Comparison of ENCODE assay signal across 8 cellular contexts in genomic region chr1:8815582-8816285, GRCh38. TPM values are rescaled to one million over a fixed set of nuclear protein-coding genes. Genes with fewer than 3 reads are reported as not detected.
DNase-seq lines count a peak whose midpoint lies in the region; ATAC-seq and TF ChIP-seq lines count a peak whose summit lies in the region.

No MANE protein-coding gene starts in this region.

- POLR2A ChIA-PET in A673 (lab: Charles Lee; ENCODE audit: low non-redundant PET) (no interaction called here), T-cell (lab: Charles Lee) (interaction anchor here in 1 of 2 donors (0.6 kb wide), 1 partner anchor 373 kb away, joined by 5 read pairs; no protein-coding TSS in a partner anchor)

- H3K4me1 ChIP-seq in A673 (ENCODE audit: insufficient read depth, low read length, poor library complexity, severe bottlenecking) = peaks cover 37% of the 10 kb centered on the region

- H3K4me3 ChIP-seq in A673 (ENCODE audit: low read depth, low read length, poor library complexity, severe bottlenecking) (peak overlapping the region; percentile 96), H7 (ENCODE audit: insufficient read depth, low read depth, low read length) (peak overlapping the region; percentile 80), fibroblast of the aortic adventitia (ENCODE audit: low read depth, low read length) (peak overlapping the region; percentile 89)

- H3K27ac Mint-ChIP-seq in T-cell = peak overlapping the region; percentile 77 to 89
- peak overlapping the region; percentile 96 for H3K27ac Mint-ChIP-seq in progenitor cell of endocrine pancreas

- TF ChIP-seq CTCF in A673 (conservative IDR thresholded peaks at IDR 0.05; ENCODE audit: low read depth, low read length) (no peak), fibroblast of the aortic adventitia (IDR thresholded peaks at IDR 0.05; ENCODE audit: insufficient read depth, low read length) (no peak), progenitor cell of endocrine pancreas (IDR thresholded peaks at IDR 0.05; ENCODE audit: unreplicated experiment) (no peak)

- no peaks in the 10 kb centered on the region for H3K9me3 ChIP-seq in A673 (ENCODE audit: low read depth, low read length, poor library complexity, severe bottlenecking)

- H3K9me3 Mint-ChIP-seq in T-cell = no peaks in the 10 kb centered on the region
- no peaks in the 10 kb centered on the region for H3K9me3 Mint-ChIP-seq in progenitor cell of endocrine pancreas (ENCODE audit: low read depth)

- H3K36me3 Mint-ChIP-seq in T-cell (no peaks in the 10 kb centered on the region), progenitor cell of endocrine pancreas (ENCODE audit: insufficient read depth) (no peaks in the 10 kb centered on the region)

- DNase-seq in A673 (ENCODE audit: low spot score) = peak; percentile 34
- no peak for DNase-seq in H7
- no peak for DNase-seq in T-cell
- DNase-seq in fibroblast of the aortic adventitia (ENCODE audit: low read depth) = peak; percentile 50
- no peak for DNase-seq in progenitor cell of endocrine pancreas (ENCODE audit: low spot score, unreplicated experiment)
- DNase-seq in NK-92 (lab: John Stamatoyannopoulos, UW; ENCODE audit: unreplicated experiment) = no peak

- CTCF ChIA-PET in A673 (lab: Charles Lee) (interaction anchor here (0.6 to 1.5 kb wide), 3 partner anchors 33 to 911 kb away, joined by 6 to 10 read pairs (median 7); no protein-coding TSS in a partner anchor), T-cell (lab: Charles Lee) (interaction anchor here in 1 of 2 donors (0.6 kb wide), 1 partner anchor 436 kb away, joined by 3 read pairs; no protein-coding TSS in a partner anchor)

- no peak for ATAC-seq in T-cell (replicated peaks in 1 of 4)
- ATAC-seq in GM19395 (IDR thresholded peaks at IDR 0.05; ENCODE audit: unreplicated experiment) = no peak
- no peak for ATAC-seq in HG02678 (IDR thresholded peaks at IDR 0.05; ENCODE audit: unreplicated experiment)

- H3K27me3 Mint-ChIP-seq in T-cell (peaks cover 0 to 3% of the 10 kb centered on the region in 2 donors), progenitor cell of endocrine pancreas (no peaks in the 10 kb centered on the region)

- intact Hi-C loops in A673 (cut with micrococcal nuclease; ENCODE audit: unreplicated experiment) = no loop called here

- H3K36me3 ChIP-seq in A673 (ENCODE audit: insufficient read depth, low read length, poor library complexity, severe bottlenecking) = no peaks in the 10 kb centered on the region
- H3K36me3 ChIP-seq in H7 (replicated peaks; ENCODE audit: control insufficient read depth, insufficient read depth, low read length) = no peaks in the 10 kb centered on the region

- H3K27me3 ChIP-seq in A673 (replicated peaks; ENCODE audit: insufficient read depth, low read depth, low read length, poor library complexity) (no peaks in the 10 kb centered on the region), H7 (ENCODE audit: control insufficient read depth, insufficient read depth, low read length) (no peaks in the 10 kb centered on the region)

- no TSS peak for BruUV-seq in A673 (replicated peaks; lab: Mats Ljungman, UMichigan)

- H3K4me1 Mint-ChIP-seq in T-cell = peaks cover 46 to 58% (median 46%) of the 10 kb centered on the region in 3 donors
- H3K4me1 Mint-ChIP-seq in progenitor cell of endocrine pancreas (ENCODE audit: low read depth) = peaks cover 44% of the 10 kb centered on the region

- peak overlapping the region; percentile 96 for H3K27ac ChIP-seq in A673 (ENCODE audit: low read depth, low read length, poor library complexity, severe bottlenecking)

- peak overlapping the region; percentile 84 to 93 (median 85) for H3K4me3 Mint-ChIP-seq in T-cell
- H3K4me3 Mint-ChIP-seq in progenitor cell of endocrine pancreas (ENCODE audit: low read depth) = peak overlapping the region; percentile 92

RNA-seq across cellular contexts. Expression of gene RERE, which starts 1.7 kb away (rescaled TPM):
- total RNA-seq in A673 (2021) = 188 and 220 TPM in 2 replicates
- total RNA-seq in H7 (2014; rRNA removed; shearing (Covaris generic)) = 75.8 and 98.8 TPM in 2 replicates
- 100 to 1,000 TPM in 3 of 5 donors, 10 to 100 TPM in 2; 85.1 to 116 (median 103) TPM for total RNA-seq in T-cell
- total RNA-seq in fibroblast of the aortic adventitia (ENCODE audit: low replicate concordance) = 27.0 and 50.3 TPM in 2 replicates
- total RNA-seq in progenitor cell of endocrine pancreas = 308 and 329 TPM in 2 replicates

Comparison
In these comparisons a context has a peak if more than half of its experiments do, and no peak if none do; other contexts are left out.
1. DNase-seq: peak in A673 (single experiment) and fibroblast of the aortic adventitia (single experiment); none in H7 (single experiment), T-cell (0 of 34), progenitor cell of endocrine pancreas (single experiment) and NK-92 (single experiment).
2. Peak in every context shown above with its lines, with median percentiles within 50 percentile points of each other: H3K4me3 ChIP-seq.